In genomic region chr5:178553517-178553916, GRCh38 we compare ENCODE assay signal across 1 cellular context.
TF ChIP-seq lines count a peak whose summit lies in the region.

No MANE protein-coding gene starts in this region.

TF ChIP-seq in H1, 55 proteins besides CTCF, POLR2A, EP300 and RAD21:
- TF ChIP-seq RNF2 (IDR thresholded peaks at IDR 0.05; ENCODE audit: borderline replicate concordance, low read depth, low read length, missing control alignments, poor library complexity, severe bottlenecking): no peak
